Comparison of ENCODE assay signal across 1 cellular context in the genomic region with DNA sequence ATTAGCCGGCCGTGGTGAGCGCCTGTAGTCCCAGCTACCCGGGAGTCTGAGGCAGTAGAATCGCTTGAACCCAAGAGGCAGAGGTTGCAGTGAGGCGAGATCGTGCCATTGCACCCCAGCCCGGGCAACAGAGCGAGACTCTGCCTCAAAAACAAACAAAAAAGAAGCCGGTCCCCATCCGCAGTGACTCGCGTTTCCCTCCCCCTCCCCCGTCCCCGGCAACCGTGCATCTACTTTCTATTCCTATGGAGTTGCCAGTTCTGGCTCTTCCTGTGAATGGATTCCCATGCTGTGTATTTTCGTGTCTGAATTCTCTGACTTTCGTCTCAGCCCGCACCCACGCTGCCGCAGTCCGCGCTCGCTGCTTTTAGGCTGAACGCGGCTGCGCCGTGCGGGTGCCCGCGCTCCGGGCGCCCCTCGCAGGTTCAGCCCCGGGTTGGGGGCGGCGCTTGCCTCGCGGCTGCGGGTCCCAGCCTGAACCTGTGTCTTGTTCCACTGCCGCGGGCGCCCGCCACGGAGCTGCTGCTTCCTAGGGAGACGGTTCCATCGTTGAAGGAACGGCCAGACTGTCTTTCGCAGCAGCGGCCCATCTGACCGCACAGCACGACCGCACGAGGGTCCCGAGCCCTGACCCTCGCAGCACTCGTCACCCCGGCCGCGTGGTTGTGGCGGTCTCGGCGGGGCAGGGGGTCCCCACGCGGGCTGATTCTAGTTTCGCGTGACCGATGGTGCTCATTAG.
TF ChIP-seq lines count a peak whose summit lies in the region.

No MANE protein-coding gene starts in this region.

TF ChIP-seq in HepG2, 621 proteins besides CTCF, POLR2A, EP300 and RAD21 (continued from another document and continues in another):
- TF ChIP-seq E2F2 (CRISPR knock-in tag; IDR thresholded peaks at IDR 0.05; ENCODE audit: borderline replicate concordance), result 0 out of 2 replicates have a peak, but pooled peaks have one; percentile 80
- TF ChIP-seq ZNF598 (CRISPR knock-in tag; IDR thresholded peaks at IDR 0.05; ENCODE audit: borderline replicate concordance), result peak; percentile 89; the same call in 1 of the 2 replicates
- TF ChIP-seq, protein P1, sequence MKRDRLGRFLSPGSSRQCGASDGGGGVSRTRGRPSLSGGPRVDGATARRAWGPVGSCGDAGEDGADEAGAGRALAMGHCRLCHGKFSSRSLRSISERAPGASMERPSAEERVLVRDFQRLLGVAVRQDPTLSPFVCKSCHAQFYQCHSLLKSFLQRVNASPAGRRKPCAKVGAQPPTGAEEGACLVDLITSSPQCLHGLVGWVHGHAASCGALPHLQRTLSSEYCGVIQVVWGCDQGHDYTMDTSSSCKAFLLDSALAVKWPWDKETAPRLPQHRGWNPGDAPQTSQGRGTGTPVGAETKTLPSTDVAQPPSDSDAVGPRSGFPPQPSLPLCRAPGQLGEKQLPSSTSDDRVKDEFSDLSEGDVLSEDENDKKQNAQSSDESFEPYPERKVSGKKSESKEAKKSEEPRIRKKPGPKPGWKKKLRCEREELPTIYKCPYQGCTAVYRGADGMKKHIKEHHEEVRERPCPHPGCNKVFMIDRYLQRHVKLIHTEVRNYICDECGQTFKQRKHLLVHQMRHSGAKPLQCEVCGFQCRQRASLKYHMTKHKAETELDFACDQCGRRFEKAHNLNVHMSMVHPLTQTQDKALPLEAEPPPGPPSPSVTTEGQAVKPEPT (CRISPR knock-in tag; IDR thresholded peaks at IDR 0.05; ENCODE audit: low read depth), result 0 out of 2 replicates have a peak, but pooled peaks have one; percentile 60
- no peak for TF ChIP-seq ZNF816 (CRISPR knock-in tag; IDR thresholded peaks at IDR 0.05; ENCODE audit: borderline replicate concordance)
- no peak for TF ChIP-seq ZNF720 (CRISPR knock-in tag; IDR thresholded peaks at IDR 0.05)
- TF ChIP-seq NFKB2 (CRISPR knock-in tag; IDR thresholded peaks at IDR 0.05; ENCODE audit: borderline replicate concordance), result peak; percentile 94; the same call in 1 of the 2 replicates
- peak; percentile 74; the same call in 1 of the 2 replicates for TF ChIP-seq ZNF782 (CRISPR knock-in tag; IDR thresholded peaks at IDR 0.05; ENCODE audit: borderline replicate concordance)
- TF ChIP-seq ISX (CRISPR knock-in tag; conservative IDR thresholded peaks at IDR 0.05), result peak; percentile 74; the same call in 1 of the 2 replicates
- peak; percentile 66; the same call in 1 of the 2 replicates for TF ChIP-seq ZNF841 (CRISPR knock-in tag; IDR thresholded peaks at IDR 0.05; ENCODE audit: borderline replicate concordance)
- TF ChIP-seq XBP1 (CRISPR knock-in tag; IDR thresholded peaks at IDR 0.05), result peak; percentile 69; the same call in 1 of the 2 replicates
- TF ChIP-seq ZNF768 (CRISPR knock-in tag; IDR thresholded peaks at IDR 0.05), result peak; percentile 76; the same call in 1 of the 2 replicates
- 0 out of 2 replicates have a peak, but pooled peaks have one; percentile 3 for TF ChIP-seq CREM (IDR thresholded peaks at IDR 0.05)
- no peak for TF ChIP-seq CREM (CRISPR knock-in tag; IDR thresholded peaks at IDR 0.05)
- TF ChIP-seq ZNF557 (CRISPR knock-in tag; IDR thresholded peaks at IDR 0.05), result no peak; the same call in 1 of the 2 replicates
- TF ChIP-seq ZC3H13 (CRISPR knock-in tag; IDR thresholded peaks at IDR 0.05), result peak; percentile 90
- TF ChIP-seq ZBTB1 (CRISPR knock-in tag; IDR thresholded peaks at IDR 0.05; ENCODE audit: borderline replicate concordance), result 0 out of 2 replicates have a peak, but pooled peaks have one; percentile 71
- TF ChIP-seq FOXP4 (CRISPR knock-in tag; IDR thresholded peaks at IDR 0.05), result peak; percentile 51
- peak; percentile 57 for TF ChIP-seq RBM22 (optimal IDR thresholded peaks at IDR 0.05; ENCODE audit: low read length)
- no peak; the same call in 1 of the 2 replicates for TF ChIP-seq ZNF333 (CRISPR knock-in tag; IDR thresholded peaks at IDR 0.05; ENCODE audit: borderline replicate concordance)
- TF ChIP-seq ZSCAN21 (CRISPR knock-in tag; IDR thresholded peaks at IDR 0.05; ENCODE audit: borderline replicate concordance), result peak; percentile 71; the same call in 1 of the 2 replicates
- peak; percentile 68 for TF ChIP-seq TFDP2 (CRISPR knock-in tag; IDR thresholded peaks at IDR 0.05)
- peak; percentile 43; the same call in 1 of the 2 replicates for TF ChIP-seq ZZZ3 (CRISPR knock-in tag; IDR thresholded peaks at IDR 0.05; ENCODE audit: borderline replicate concordance)
- TF ChIP-seq ZNF713 (CRISPR knock-in tag; IDR thresholded peaks at IDR 0.05), result peak; percentile 87
- peak; percentile 67 for TF ChIP-seq YY1 (IDR thresholded peaks at IDR 0.05; ENCODE audit: insufficient read depth, insufficient replicate concordance, low read depth, low read length)
- TF ChIP-seq ZNF83 (CRISPR knock-in tag; IDR thresholded peaks at IDR 0.05; ENCODE audit: borderline replicate concordance), result peak; percentile 6; the same call in 1 of the 2 replicates
- no peak for TF ChIP-seq U2AF1 (optimal IDR thresholded peaks at IDR 0.05; ENCODE audit: low read depth, low read length)
- TF ChIP-seq MATR3 (CRISPR knock-in tag; IDR thresholded peaks at IDR 0.05), result no peak
- peak; percentile 51; the same call in 1 of the 2 replicates for TF ChIP-seq ETV5 (CRISPR knock-in tag; IDR thresholded peaks at IDR 0.05; ENCODE audit: borderline replicate concordance)
- TF ChIP-seq MAFG (CRISPR knock-in tag; IDR thresholded peaks at IDR 0.05), result 0 out of 2 replicates have a peak, but pooled peaks have one; percentile 26
- TF ChIP-seq HNRNPLL (IDR thresholded peaks at IDR 0.05; ENCODE audit: low read depth, low read length, poor library complexity, severe bottlenecking), result peak; percentile 84
- no peak; the same call in 1 of the 2 replicates for TF ChIP-seq TCF7 (IDR thresholded peaks at IDR 0.05; ENCODE audit: low read depth)
- TF ChIP-seq, protein P2, sequence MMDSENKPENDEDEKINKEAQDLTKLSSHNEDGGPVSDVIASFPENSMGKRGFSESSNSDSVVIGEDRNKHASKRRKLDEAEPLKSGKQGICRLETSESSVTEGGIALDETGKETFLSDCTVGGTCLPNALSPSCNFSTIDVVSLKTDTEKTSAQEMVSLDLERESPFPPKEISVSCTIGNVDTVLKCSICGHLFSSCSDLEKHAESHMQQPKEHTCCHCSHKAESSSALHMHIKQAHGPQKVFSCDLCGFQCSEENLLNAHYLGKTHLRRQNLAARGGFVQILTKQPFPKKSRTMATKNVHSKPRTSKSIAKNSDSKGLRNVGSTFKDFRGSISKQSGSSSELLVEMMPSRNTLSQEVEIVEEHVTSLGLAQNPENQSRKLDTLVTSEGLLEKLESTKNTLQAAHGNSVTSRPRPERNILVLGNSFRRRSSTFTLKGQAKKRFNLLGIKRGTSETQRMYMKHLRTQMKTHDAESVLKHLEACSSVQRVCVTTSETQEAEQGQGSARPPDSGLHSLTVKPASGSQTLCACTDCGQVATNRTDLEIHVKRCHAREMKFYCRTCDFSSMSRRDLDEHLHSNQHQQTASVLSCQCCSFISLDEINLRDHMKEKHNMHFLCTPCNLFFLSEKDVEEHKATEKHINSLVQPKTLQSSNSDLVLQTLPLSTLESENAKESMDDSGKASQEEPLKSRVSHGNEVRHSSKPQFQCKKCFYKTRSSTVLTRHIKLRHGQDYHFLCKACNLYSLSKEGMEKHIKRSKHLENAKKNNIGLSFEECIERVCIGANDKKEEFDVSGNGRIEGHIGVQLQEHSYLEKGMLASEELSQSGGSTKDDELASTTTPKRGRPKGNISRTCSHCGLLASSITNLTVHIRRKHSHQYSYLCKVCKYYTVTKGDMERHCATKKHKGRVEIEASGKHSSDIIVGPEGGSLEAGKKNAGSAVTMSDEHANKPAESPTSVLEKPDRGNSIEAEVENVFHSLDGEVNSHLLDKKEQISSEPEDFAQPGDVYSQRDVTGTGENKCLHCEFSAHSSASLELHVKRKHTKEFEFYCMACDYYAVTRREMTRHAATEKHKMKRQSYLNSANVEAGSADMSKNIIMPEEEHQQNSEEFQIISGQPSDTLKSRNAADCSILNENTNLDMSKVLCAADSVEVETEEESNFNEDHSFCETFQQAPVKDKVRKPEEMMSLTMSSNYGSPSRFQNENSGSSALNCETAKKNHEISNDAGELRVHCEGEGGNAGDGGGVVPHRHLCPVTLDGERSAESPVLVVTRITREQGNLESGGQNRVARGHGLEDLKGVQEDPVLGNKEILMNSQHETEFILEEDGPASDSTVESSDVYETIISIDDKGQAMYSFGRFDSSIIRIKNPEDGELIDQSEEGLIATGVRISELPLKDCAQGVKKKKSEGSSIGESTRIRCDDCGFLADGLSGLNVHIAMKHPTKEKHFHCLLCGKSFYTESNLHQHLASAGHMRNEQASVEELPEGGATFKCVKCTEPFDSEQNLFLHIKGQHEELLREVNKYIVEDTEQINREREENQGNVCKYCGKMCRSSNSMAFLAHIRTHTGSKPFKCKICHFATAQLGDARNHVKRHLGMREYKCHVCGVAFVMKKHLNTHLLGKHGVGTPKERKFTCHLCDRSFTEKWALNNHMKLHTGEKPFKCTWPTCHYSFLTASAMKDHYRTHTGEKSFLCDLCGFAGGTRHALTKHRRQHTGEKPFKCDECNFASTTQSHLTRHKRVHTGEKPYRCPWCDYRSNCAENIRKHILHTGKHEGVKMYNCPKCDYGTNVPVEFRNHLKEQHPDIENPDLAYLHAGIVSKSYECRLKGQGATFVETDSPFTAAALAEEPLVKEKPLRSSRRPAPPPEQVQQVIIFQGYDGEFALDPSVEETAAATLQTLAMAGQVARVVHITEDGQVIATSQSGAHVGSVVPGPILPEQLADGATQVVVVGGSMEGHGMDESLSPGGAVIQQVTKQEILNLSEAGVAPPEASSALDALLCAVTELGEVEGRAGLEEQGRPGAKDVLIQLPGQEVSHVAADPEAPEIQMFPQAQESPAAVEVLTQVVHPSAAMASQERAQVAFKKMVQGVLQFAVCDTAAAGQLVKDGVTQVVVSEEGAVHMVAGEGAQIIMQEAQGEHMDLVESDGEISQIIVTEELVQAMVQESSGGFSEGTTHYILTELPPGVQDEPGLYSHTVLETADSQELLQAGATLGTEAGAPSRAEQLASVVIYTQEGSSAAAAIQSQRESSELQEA (CRISPR knock-in tag; IDR thresholded peaks at IDR 0.05; ENCODE audit: not compliant biosample characterization), result peak; percentile 78
- 0 out of 2 replicates have a peak, but pooled peaks have one; percentile 17 for TF ChIP-seq DNMT1 (CRISPR knock-in tag; IDR thresholded peaks at IDR 0.05)
- TF ChIP-seq ZFP90 (CRISPR knock-in tag; IDR thresholded peaks at IDR 0.05; ENCODE audit: borderline replicate concordance), result 0 out of 2 replicates have a peak, but pooled peaks have one; percentile 32
- no peak for TF ChIP-seq GLI4 (CRISPR knock-in tag; IDR thresholded peaks at IDR 0.05; ENCODE audit: borderline replicate concordance)
- TF ChIP-seq, protein P3, sequence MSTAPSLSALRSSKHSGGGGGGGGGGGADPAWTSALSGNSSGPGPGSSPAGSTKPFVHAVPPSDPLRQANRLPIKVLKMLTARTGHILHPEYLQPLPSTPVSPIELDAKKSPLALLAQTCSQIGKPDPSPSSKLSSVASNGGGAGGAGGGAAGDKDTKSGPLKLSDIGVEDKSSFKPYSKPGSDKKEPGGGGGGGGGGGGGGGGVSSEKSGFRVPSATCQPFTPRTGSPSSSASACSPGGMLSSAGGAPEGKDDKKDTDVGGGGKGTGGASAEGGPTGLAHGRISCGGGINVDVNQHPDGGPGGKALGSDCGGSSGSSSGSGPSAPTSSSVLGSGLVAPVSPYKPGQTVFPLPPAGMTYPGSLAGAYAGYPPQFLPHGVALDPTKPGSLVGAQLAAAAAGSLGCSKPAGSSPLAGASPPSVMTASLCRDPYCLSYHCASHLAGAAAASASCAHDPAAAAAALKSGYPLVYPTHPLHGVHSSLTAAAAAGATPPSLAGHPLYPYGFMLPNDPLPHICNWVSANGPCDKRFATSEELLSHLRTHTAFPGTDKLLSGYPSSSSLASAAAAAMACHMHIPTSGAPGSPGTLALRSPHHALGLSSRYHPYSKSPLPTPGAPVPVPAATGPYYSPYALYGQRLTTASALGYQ (CRISPR knock-in tag; IDR thresholded peaks at IDR 0.05), result peak; percentile 87
